Comparison of ENCODE assay signal across 15 cellular contexts in genomic region chr2:8743261-8743660, GRCh38.
DNase-seq lines count a peak whose midpoint lies in the region; ATAC-seq and TF ChIP-seq lines count a peak whose summit lies in the region.
"Had no signal": no experiment of that assay in that cellular context is flagged by ENCODE, and none has a peak within 500 bp of the region (broad histone marks: within the 10 kb centered on the region; RNA-seq: fewer than 3 reads in every experiment).

No MANE protein-coding gene starts in this region.

- H3K27ac ChIP-seq in mesenchymal stem cell (ENCODE audit: low read length, poor library complexity, severe bottlenecking) = no peak overlapping the region
- H3K27ac ChIP-seq: BLaER1 treated with 17β-estradiol and CSF1 and Interleukin-3, amounts not matched to agents 10 nM and 100 nM had no signal

- H3K27ac Mint-ChIP-seq in HFFc6 = peak overlapping the region; percentile 58
- H3K27ac Mint-ChIP-seq: IgD-negative memory B cell had no signal

- H3K27me3 Mint-ChIP-seq in HFFc6 (ENCODE audit: insufficient read depth) = no peaks in the 10 kb centered on the region
- H3K27me3 Mint-ChIP-seq: CD4-positive, CD25-positive, alpha-beta regulatory T cell; IgD-negative memory B cell had no signal

- H3K14ac ChIP-seq in mesenchymal stem cell (ENCODE audit: low read length in 2 of 2) = no peak overlapping the region

- peaks cover 6% of the 10 kb centered on the region for H3K79me1 ChIP-seq in mesenchymal stem cell (replicated peaks; ENCODE audit: low read length, poor library complexity, severe bottlenecking)

- no peaks in the 10 kb centered on the region; the same call in 1 of the 2 replicates for H3K36me3 Mint-ChIP-seq in HFFc6 (ENCODE audit: low read depth)

- no peak overlapping the region for H3K9ac ChIP-seq in mesenchymal stem cell (ENCODE audit: low read length)
- H3K9ac ChIP-seq: BLaER1 treated with 17β-estradiol and CSF1 and Interleukin-3, amounts not matched to agents 10 nM and 100 nM had no signal

- H2AFZ ChIP-seq in mesenchymal stem cell (ENCODE audit: low read depth, low read length) = no peak overlapping the region

- 99% methylated on average over 6 of the region's 6 CpGs for WGBS in mesenchymal stem cell

- no peak overlapping the region for H2BK12ac ChIP-seq in mesenchymal stem cell (ENCODE audit: low read length in 2 of 2)

- H2AK5ac ChIP-seq in mesenchymal stem cell (ENCODE audit: low read length, severe bottlenecking) = no peak overlapping the region

- no peak overlapping the region for H4K91ac ChIP-seq in mesenchymal stem cell (ENCODE audit: low read length)

- H3K4me1 ChIP-seq in mesenchymal stem cell (ENCODE audit: control insufficient read depth, insufficient read depth, low read depth, low read length) = peaks cover 1% of the 10 kb centered on the region
- H3K4me1 ChIP-seq: BLaER1 treated with 17β-estradiol and CSF1 and Interleukin-3, amounts not matched to agents 10 nM and 100 nM had no signal

- H2BK15ac ChIP-seq in mesenchymal stem cell (ENCODE audit: low read depth, poor library complexity, severe bottlenecking) = no peak overlapping the region

- no peak overlapping the region for H3K4me3 Mint-ChIP-seq in HFFc6
- H3K4me3 Mint-ChIP-seq: CD4-positive, CD25-positive, alpha-beta regulatory T cell; IgD-negative memory B cell had no signal

- no peaks in the 10 kb centered on the region for H3K9me3 Mint-ChIP-seq in HFFc6
- H3K9me3 Mint-ChIP-seq: CD4-positive, CD25-positive, alpha-beta regulatory T cell; IgD-negative memory B cell had no signal

- H3K4me1 Mint-ChIP-seq in HFFc6 (ENCODE audit: low read depth) = peaks cover 34% of the 10 kb centered on the region
- H3K4me1 Mint-ChIP-seq: IgD-negative memory B cell had no signal

- H3K36me3 ChIP-seq in mesenchymal stem cell (ENCODE audit: control insufficient read depth in 1 of 2, insufficient read depth in 2 of 2, low read depth in 1 of 2, low read length in 2 of 2) = peaks cover 17 to 51% of the 10 kb centered on the region in 2 experiments
- H3K36me3 ChIP-seq: HAP-1 had no signal

- no peak overlapping the region for H3K4me2 ChIP-seq in mesenchymal stem cell (ENCODE audit: low read length, poor library complexity, severe bottlenecking)
- H3K4me2 ChIP-seq: BLaER1 treated with 17β-estradiol and CSF1 and Interleukin-3, amounts not matched to agents 10 nM and 100 nM had no signal

- DNase-seq in EH (ENCODE audit: low read depth) (peak; percentile 39), HFFc6 (peak; percentile 16), choroid plexus epithelial cell (ENCODE audit: low read depth) (peak; percentile 24), kidney tubule cell (ENCODE audit: low spot score) (peak; percentile 3), cerebellum (ENCODE audit: low spot score) (no peak), mesenchymal stem cell (no peak)
- DNase-seq: 8988T; AML-193; CD4-positive, CD25-positive, alpha-beta regulatory T cell; DMS53; KG1 had no signal

- H2BK5ac ChIP-seq in mesenchymal stem cell (ENCODE audit: low read depth, low read length, poor library complexity, severe bottlenecking) = no peak overlapping the region

- no peak overlapping the region for H4K8ac ChIP-seq in mesenchymal stem cell (ENCODE audit: low read length)

- H3K4ac ChIP-seq in mesenchymal stem cell (ENCODE audit: low read depth in 1 of 2, low read length in 2 of 2) = no peak overlapping the region

- H3K18ac ChIP-seq in mesenchymal stem cell (ENCODE audit: low read depth in 1 of 2, low read length in 2 of 2) = no peak overlapping the region

- H3K9me3 ChIP-seq in mesenchymal stem cell (ENCODE audit: control insufficient read depth, low read length) = no peaks in the 10 kb centered on the region
- H3K9me3 ChIP-seq: BLaER1 treated with 17β-estradiol and CSF1 and Interleukin-3, amounts not matched to agents 10 nM and 100 nM; HAP-1 had no signal

- ATAC-seq in HG03354 (IDR thresholded peaks at IDR 0.05; ENCODE audit: poor library complexity, severe bottlenecking, unreplicated experiment) = no peak

- no peak overlapping the region for H2BK120ac ChIP-seq in mesenchymal stem cell (ENCODE audit: low read depth, low read length)

- H3K4me3 ChIP-seq in choroid plexus epithelial cell (ENCODE audit: low read depth, low read length) (no peak overlapping the region), mesenchymal stem cell (ENCODE audit: insufficient read depth in 1 of 2, low read depth in 1 of 2, low read length in 2 of 2) (no peak overlapping the region)
- H3K4me3 ChIP-seq: BLaER1 treated with 17β-estradiol and CSF1 and Interleukin-3, amounts not matched to agents 10 nM and 100 nM; HAP-1 had no signal

- no peaks in the 10 kb centered on the region for H3K27me3 ChIP-seq in mesenchymal stem cell (ENCODE audit: control insufficient read depth in 1 of 2, insufficient read depth in 1 of 2, low read length in 2 of 2)
- H3K27me3 ChIP-seq: BLaER1 treated with 17β-estradiol and CSF1 and Interleukin-3, amounts not matched to agents 10 nM and 100 nM had no signal

- H3K23ac ChIP-seq in mesenchymal stem cell (ENCODE audit: low read length in 2 of 2) = no peak overlapping the region

- TF ChIP-seq CTCF in HFFc6 (IDR thresholded peaks at IDR 0.05) = no peak
- TF ChIP-seq CTCF in choroid plexus epithelial cell (conservative IDR thresholded peaks at IDR 0.05; ENCODE audit: low read depth, low read length) = no peak

Comparison
In these comparisons a context has a peak if more than half of its experiments do, and no peak if none do; other contexts are left out.
1. DNase-seq: peak in EH (single experiment), HFFc6 (single experiment), choroid plexus epithelial cell (single experiment) and kidney tubule cell (single experiment); none in cerebellum (single experiment) and mesenchymal stem cell (single experiment).